In the genomic region with DNA sequence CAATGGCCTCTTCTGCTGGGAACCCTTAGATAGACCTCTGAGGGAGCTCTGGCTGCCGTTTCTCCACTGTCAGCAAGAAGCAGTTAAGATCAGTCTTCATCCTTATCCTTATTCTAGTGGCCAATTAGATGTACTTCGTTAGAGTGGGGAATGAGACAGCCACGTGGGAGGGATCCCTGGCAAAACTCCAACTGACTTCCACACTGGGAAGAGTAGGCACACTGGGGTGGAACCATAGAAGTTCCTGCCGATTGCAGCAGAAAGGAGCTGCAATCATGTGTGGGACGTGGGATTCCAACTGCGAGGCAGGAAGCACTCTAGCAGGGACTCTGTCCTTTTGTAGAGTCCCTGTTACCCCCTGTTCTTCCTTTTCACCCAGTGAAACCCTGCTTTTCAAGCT, we compare ENCODE assay signal across 24 cellular contexts.
"Had no signal": no experiment of that assay in that cellular context is flagged by ENCODE, and none has a peak within 500 bp of the region (broad histone marks: within the 10 kb centered on the region; RNA-seq: fewer than 3 reads in every experiment).

No MANE protein-coding gene starts in this region.

- H3K9me3 ChIP-seq: lower lobe of right lung, pancreas, prostate gland, sigmoid colon, suprapubic skin, thoracic aorta, tibial artery, uterus had no signal

- H3K4me3 ChIP-seq: left lung, lower lobe of right lung, pancreas, prostate gland, sigmoid colon, spleen, suprapubic skin, thoracic aorta, tibial artery, uterus had no signal

- H3K27me3 ChIP-seq: left lung, pancreas, sigmoid colon, spleen, suprapubic skin, tibial artery, uterus had no signal

- DNase-seq: hypothalamus; immature natural killer cell; kidney; left colon; left lung; lower lobe of right lung; mesenchymal stem cell; naive thymus-derived CD8-positive, alpha-beta T cell; nucleus accumbens; pancreas; posterior cingulate gyrus; retina; sigmoid colon; small intestine; spleen; stimulated activated CD4-positive, alpha-beta T cell treated with anti-CD3 and anti-CD28 coated beads, Interleukin-4, amount 100 ng/mL, for 24 hours; stimulated activated naive CD4-positive, alpha-beta T cell; tibial artery; uterus had no signal

- ATAC-seq: left colon; left lung; lower lobe of right lung; naive thymus-derived CD8-positive, alpha-beta T cell; pancreas; right cardiac atrium; stimulated activated effector memory CD8-positive, alpha-beta T cell treated with anti-CD3 and anti-CD28 coated beads, Interleukin-12 subunit alpha, Interleukin-12 subunit beta, amount 100 ng/mL, for 72 hours had no signal

- H3K4me1 ChIP-seq: left lung, lower lobe of right lung, pancreas, prostate gland, sigmoid colon, spleen, suprapubic skin, tibial artery, uterus had no signal

- H3K27ac ChIP-seq: left lung, lower lobe of right lung, pancreas, prostate gland, sigmoid colon, spleen, suprapubic skin, thoracic aorta, tibial artery, uterus had no signal

- H3K36me3 ChIP-seq: left lung, lower lobe of right lung, pancreas, prostate gland, sigmoid colon, spleen, suprapubic skin, thoracic aorta, tibial artery, uterus had no signal
